ENCODE assay signal across 1 cellular context in genomic region chr10:124917168-124917938, GRCh38.
TF ChIP-seq lines count a peak whose summit lies in the region.

No MANE protein-coding gene starts in this region.

TF ChIP-seq in GM23338, 12 proteins besides CTCF, POLR2A, EP300 and RAD21 (continued from another document):
- no peak for TF ChIP-seq ZNF462 (CRISPR knock-in tag; IDR thresholded peaks at IDR 0.05)
- no peak for TF ChIP-seq EZH2 (IDR thresholded peaks at IDR 0.05; ENCODE audit: low read depth, unreplicated experiment)
- TF ChIP-seq ETS1 (IDR thresholded peaks at IDR 0.05): no peak
- TF ChIP-seq JUNB (IDR thresholded peaks at IDR 0.05; ENCODE audit: unreplicated experiment): no peak
- no peak for TF ChIP-seq EZH2phosphoT487 (IDR thresholded peaks at IDR 0.05; ENCODE audit: unreplicated experiment)
- TF ChIP-seq NANOG (IDR thresholded peaks at IDR 0.05; ENCODE audit: borderline replicate concordance): no peak
- no peak for TF ChIP-seq POLR2AphosphoS5 (IDR thresholded peaks at IDR 0.05; ENCODE audit: low read depth)
- no peak for TF ChIP-seq ZNF114 (CRISPR knock-in tag; IDR thresholded peaks at IDR 0.05)
TF ChIP-seq in GM23338: peak in this region for 0.
